In the genomic region with DNA sequence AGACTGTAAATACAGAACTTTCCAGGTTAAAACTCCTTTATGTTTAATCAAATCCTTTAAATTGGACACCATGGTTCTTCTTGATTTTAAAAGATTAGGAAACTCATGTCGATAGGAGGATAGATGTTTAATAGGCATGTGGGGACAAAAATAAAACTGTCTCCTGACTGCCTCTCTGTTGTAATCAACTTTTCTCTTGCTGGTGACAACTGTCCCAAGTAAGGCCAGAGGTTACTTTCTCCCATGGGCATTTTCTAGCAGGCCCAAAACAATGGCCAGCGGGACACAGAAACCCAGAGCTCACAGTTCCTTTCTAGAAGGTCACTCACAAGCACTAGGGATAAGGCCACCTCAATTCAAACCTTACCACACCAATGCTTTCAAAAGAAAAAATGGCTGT, we compare ENCODE assay signal across 36 cellular contexts. TPM values are rescaled to one million over a fixed set of nuclear protein-coding genes. Genes with fewer than 3 reads are reported as not detected.
"Had no signal": no experiment of that assay in that cellular context is flagged by ENCODE, and none has a peak within 500 bp of the region (broad histone marks: within the 10 kb centered on the region; RNA-seq: fewer than 3 reads in every experiment).

No MANE protein-coding gene starts in this region.

- H3K27me3 Mint-ChIP-seq: activated CD4-positive, alpha-beta memory T cell treated with anti-CD3 and anti-CD28 coated beads for 36 hours had no signal

- H3K27me3 ChIP-seq: adrenal gland, body of pancreas, brain microvascular endothelial cell, breast epithelium had no signal

- H3K36me3 ChIP-seq: adrenal gland, brain microvascular endothelial cell, breast epithelium had no signal

- H3K36me3 Mint-ChIP-seq: activated CD4-positive, alpha-beta memory T cell treated with anti-CD3 and anti-CD28 coated beads for 36 hours; activated naive CD8-positive, alpha-beta T cell treated with anti-CD3 and anti-CD28 coated beads for 36 hours had no signal

- DNase-seq: activated B cell treated with CpG ODN at 0.5 μM for 24 hours; activated CD4-positive, alpha-beta memory T cell treated with anti-CD3 and anti-CD28 coated beads for 36 hours; activated CD4-positive, alpha-beta T cell treated with anti-CD3 and anti-CD28 coated beads for 4 hours; activated CD4-positive, alpha-beta T cell treated with anti-CD3 and anti-CD28 coated beads, Interleukin-2, amount 10 ng/mL, durations not matched to agents 24 days and 14 days; activated CD4-positive, alpha-beta T cell treated with anti-CD3 and anti-CD28 coated beads, Interleukin-2, amount 50 U/mL, for 1 hour; activated CD4-positive, alpha-beta T cell treated with anti-CD3 and anti-CD28 coated beads, Interleukin-2, amount 50 U/mL, for 4 hours; activated CD4-positive, CD25-positive, alpha-beta regulatory T cell treated with anti-CD3 and anti-CD28 coated beads, Interleukin-2, amount 50 U/mL, for 72 hours; activated CD8-positive, alpha-beta memory T cell treated with anti-CD3 and anti-CD28 coated beads, Interleukin-2, amount 50 U/mL, for 4 hours; activated CD8-positive, alpha-beta T cell treated with anti-CD3 and anti-CD28 coated beads for 36 hours; activated effector memory CD4-positive, alpha-beta T cell treated with anti-CD3 and anti-CD28 coated beads, Interleukin-2, amount 50 U/mL, for 16 hours; activated gamma-delta T cell treated with Interleukin-2 at 50 U/mL for 16 hours; activated naive CD4-positive, alpha-beta T cell; activated naive CD4-positive, alpha-beta T cell treated with anti-CD3 and anti-CD28 coated beads for 36 hours; activated naive CD4-positive, alpha-beta T cell treated with anti-CD3 and anti-CD28 coated beads, Interleukin-2, amount 50 U/mL, for 16 hours; activated naive CD8-positive, alpha-beta T cell treated with anti-CD3 and anti-CD28 coated beads for 36 hours; activated T-cell treated with anti-CD3 and anti-CD28 coated beads for 4 hours; activated T-cell treated with anti-CD3 and anti-CD28 coated beads, Interleukin-2, amount 50 U/mL, for 1 hour; activated T-cell treated with anti-CD3 and anti-CD28 coated beads, Interleukin-2, amount 50 U/mL, for 4 hours; adrenal gland; amniotic stem cell; aorta; body of pancreas; brain microvascular endothelial cell; caudate nucleus; SW 1271; T-helper 1 cell; T-helper 2 cell; T-helper 9 cell had no signal

- H3K9me3 ChIP-seq: adrenal gland, body of pancreas, breast epithelium had no signal

- H3K4me3 ChIP-seq: adrenal gland, body of pancreas, breast epithelium had no signal

- H3K9me3 Mint-ChIP-seq: activated B cell treated with CpG ODN at 0.5 μM for 24 hours; activated CD4-positive, alpha-beta memory T cell treated with anti-CD3 and anti-CD28 coated beads for 36 hours; activated CD4-positive, alpha-beta T cell treated with anti-CD3 and anti-CD28 coated beads, Interleukin-2, amount 10 ng/mL, durations not matched to agents 24 days and 14 days; activated CD8-positive, alpha-beta T cell treated with anti-CD3 and anti-CD28 coated beads for 36 hours; activated naive CD4-positive, alpha-beta T cell treated with anti-CD3 and anti-CD28 coated beads for 36 hours; activated naive CD4-positive, alpha-beta T cell treated with anti-CD3 and anti-CD28 coated beads, Interleukin-2, amount 50 U/mL, for 72 hours; activated naive CD8-positive, alpha-beta T cell treated with anti-CD3 and anti-CD28 coated beads for 36 hours; activated T-cell treated with anti-CD3 and anti-CD28 coated beads, Interleukin-2, amount 50 U/mL, for 4 hours; central memory CD8-positive, alpha-beta T cell; T-helper 1 cell treated with Interleukin-12 subunit alpha and Interleukin-12 subunit beta and Interleukin-4 antibody, amounts not matched to agents 30 μg/mL and 1 μg/mL, for 36 hours; T-helper 2 cell treated with Interferon-gamma antibody and Interleukin-4, amounts not matched to agents 5 μg/mL and 100 μg/mL, for 36 hours had no signal

- H3K4me1 ChIP-seq: adrenal gland, body of pancreas, breast epithelium had no signal

- H3K27ac ChIP-seq: adrenal gland, body of pancreas, brain microvascular endothelial cell, breast epithelium, VCaP had no signal

- H3K4me1 Mint-ChIP-seq: activated B cell treated with CpG ODN at 0.5 μM for 24 hours; central memory CD8-positive, alpha-beta T cell had no signal

- H3K27ac Mint-ChIP-seq: activated B cell treated with CpG ODN at 0.5 μM for 24 hours; activated CD4-positive, alpha-beta memory T cell treated with anti-CD3 and anti-CD28 coated beads for 36 hours; activated CD4-positive, alpha-beta T cell treated with anti-CD3 and anti-CD28 coated beads, Interleukin-2, amount 10 ng/mL, durations not matched to agents 24 days and 14 days; activated CD8-positive, alpha-beta T cell treated with anti-CD3 and anti-CD28 coated beads for 36 hours; activated naive CD4-positive, alpha-beta T cell treated with anti-CD3 and anti-CD28 coated beads for 36 hours; activated naive CD4-positive, alpha-beta T cell treated with anti-CD3 and anti-CD28 coated beads, Interleukin-2, amount 50 U/mL, for 72 hours; activated naive CD8-positive, alpha-beta T cell treated with anti-CD3 and anti-CD28 coated beads for 36 hours; T-helper 1 cell treated with Interleukin-12 subunit alpha and Interleukin-12 subunit beta and Interleukin-4 antibody, amounts not matched to agents 30 μg/mL and 1 μg/mL, for 36 hours; T-helper 2 cell treated with Interferon-gamma antibody and Interleukin-4, amounts not matched to agents 5 μg/mL and 100 μg/mL, for 36 hours had no signal

- ATAC-seq: activated CD8-positive, alpha-beta T cell treated with anti-CD3 and anti-CD28 coated beads for 36 hours; activated naive CD4-positive, alpha-beta T cell treated with anti-CD3 and anti-CD28 coated beads, Interleukin-2, amount 50 U/mL, for 72 hours; activated T-cell treated with anti-CD3 and anti-CD28 coated beads, Interleukin-2, amount 50 U/mL, for 4 hours; body of pancreas had no signal

- H3K4me3 Mint-ChIP-seq: activated B cell treated with CpG ODN at 0.5 μM for 24 hours; activated CD4-positive, alpha-beta memory T cell treated with anti-CD3 and anti-CD28 coated beads for 36 hours; activated CD4-positive, alpha-beta T cell treated with anti-CD3 and anti-CD28 coated beads, Interleukin-2, amount 10 ng/mL, durations not matched to agents 24 days and 14 days; activated CD8-positive, alpha-beta T cell treated with anti-CD3 and anti-CD28 coated beads for 36 hours; activated naive CD4-positive, alpha-beta T cell treated with anti-CD3 and anti-CD28 coated beads for 36 hours; activated naive CD8-positive, alpha-beta T cell treated with anti-CD3 and anti-CD28 coated beads for 36 hours; activated T-cell treated with anti-CD3 and anti-CD28 coated beads, Interleukin-2, amount 50 U/mL, for 4 hours; central memory CD8-positive, alpha-beta T cell; T-helper 1 cell treated with Interleukin-12 subunit alpha and Interleukin-12 subunit beta and Interleukin-4 antibody, amounts not matched to agents 30 μg/mL and 1 μg/mL, for 36 hours; T-helper 2 cell treated with Interferon-gamma antibody and Interleukin-4, amounts not matched to agents 5 μg/mL and 100 μg/mL, for 36 hours had no signal

RNA-seq across cellular contexts. Expression of a gene that starts 14.5 kb away (rescaled TPM):
- total RNA-seq: activated B cell treated with CpG ODN at 0.5 μM for 24 hours; activated CD4-positive, alpha-beta memory T cell treated with anti-CD3 and anti-CD28 coated beads for 36 hours; activated CD4-positive, alpha-beta T cell treated with anti-CD3 and anti-CD28 coated beads, Interleukin-2, amount 10 ng/mL, durations not matched to agents 24 days and 14 days; activated CD8-positive, alpha-beta memory T cell treated with anti-CD3 and anti-CD28 coated beads for 36 hours; activated CD8-positive, alpha-beta T cell treated with anti-CD3 and anti-CD28 coated beads for 36 hours; activated naive CD4-positive, alpha-beta T cell treated with anti-CD3 and anti-CD28 coated beads for 36 hours; activated naive CD4-positive, alpha-beta T cell treated with anti-CD3 and anti-CD28 coated beads, Interleukin-2, amount 50 U/mL, for 72 hours; activated naive CD8-positive, alpha-beta T cell treated with anti-CD3 and anti-CD28 coated beads for 36 hours; activated T-cell treated with anti-CD3 and anti-CD28 coated beads, Interleukin-2, amount 50 U/mL, for 4 hours; adrenal gland; aorta; astrocyte; body of pancreas had no signal
- polyA plus RNA-seq: aorta had no signal

RNA-seq across cellular contexts. Expression of a gene that starts 29.3 kb away (rescaled TPM):
- total RNA-seq: activated B cell treated with CpG ODN at 0.5 μM for 24 hours; activated CD4-positive, alpha-beta memory T cell treated with anti-CD3 and anti-CD28 coated beads for 36 hours; activated CD4-positive, alpha-beta T cell treated with anti-CD3 and anti-CD28 coated beads, Interleukin-2, amount 10 ng/mL, durations not matched to agents 24 days and 14 days; activated CD8-positive, alpha-beta memory T cell treated with anti-CD3 and anti-CD28 coated beads for 36 hours; activated CD8-positive, alpha-beta T cell treated with anti-CD3 and anti-CD28 coated beads for 36 hours; activated naive CD4-positive, alpha-beta T cell treated with anti-CD3 and anti-CD28 coated beads for 36 hours; activated naive CD4-positive, alpha-beta T cell treated with anti-CD3 and anti-CD28 coated beads, Interleukin-2, amount 50 U/mL, for 72 hours; activated naive CD8-positive, alpha-beta T cell treated with anti-CD3 and anti-CD28 coated beads for 36 hours; activated T-cell treated with anti-CD3 and anti-CD28 coated beads, Interleukin-2, amount 50 U/mL, for 4 hours; adrenal gland; aorta; astrocyte; body of pancreas; breast epithelium had no signal
- polyA plus RNA-seq: adrenal gland, aorta had no signal
